Comparison of ENCODE assay signal across 1 cellular context in the genomic region with DNA sequence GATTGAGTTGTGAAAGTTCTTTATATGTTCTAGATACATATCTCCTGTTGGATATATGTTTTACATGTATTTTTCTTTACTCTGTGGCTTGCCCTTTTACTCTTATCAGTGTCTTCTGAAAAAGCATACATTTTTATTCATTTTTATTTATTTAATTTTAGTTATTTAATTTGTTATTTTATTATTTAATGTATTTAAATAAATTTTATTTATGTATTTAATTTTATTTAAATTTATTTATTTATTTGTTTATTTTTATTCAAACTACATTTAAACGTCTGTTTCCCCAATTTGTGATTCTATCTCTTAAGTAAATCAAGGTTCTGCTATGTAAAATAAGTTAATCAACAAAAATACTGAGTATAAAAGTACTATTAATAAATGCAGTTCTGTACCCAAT.
TF ChIP-seq lines count a peak whose summit lies in the region.

No MANE protein-coding gene starts in this region.

TF ChIP-seq in HCT116, 20 proteins besides CTCF, POLR2A, EP300 and RAD21 (continued from another document):
- TF ChIP-seq, protein P1, sequence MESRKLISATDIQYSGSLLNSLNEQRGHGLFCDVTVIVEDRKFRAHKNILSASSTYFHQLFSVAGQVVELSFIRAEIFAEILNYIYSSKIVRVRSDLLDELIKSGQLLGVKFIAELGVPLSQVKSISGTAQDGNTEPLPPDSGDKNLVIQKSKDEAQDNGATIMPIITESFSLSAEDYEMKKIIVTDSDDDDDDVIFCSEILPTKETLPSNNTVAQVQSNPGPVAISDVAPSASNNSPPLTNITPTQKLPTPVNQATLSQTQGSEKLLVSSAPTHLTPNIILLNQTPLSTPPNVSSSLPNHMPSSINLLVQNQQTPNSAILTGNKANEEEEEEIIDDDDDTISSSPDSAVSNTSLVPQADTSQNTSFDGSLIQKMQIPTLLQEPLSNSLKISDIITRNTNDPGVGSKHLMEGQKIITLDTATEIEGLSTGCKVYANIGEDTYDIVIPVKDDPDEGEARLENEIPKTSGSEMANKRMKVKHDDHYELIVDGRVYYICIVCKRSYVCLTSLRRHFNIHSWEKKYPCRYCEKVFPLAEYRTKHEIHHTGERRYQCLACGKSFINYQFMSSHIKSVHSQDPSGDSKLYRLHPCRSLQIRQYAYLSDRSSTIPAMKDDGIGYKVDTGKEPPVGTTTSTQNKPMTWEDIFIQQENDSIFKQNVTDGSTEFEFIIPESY (IDR thresholded peaks at IDR 0.05; ENCODE audit: extremely low read depth, insufficient replicate concordance, low read length) = no peak
- TF ChIP-seq SRF (IDR thresholded peaks at IDR 0.05; ENCODE audit: low read depth) = no peak
- no peak for TF ChIP-seq TCF7L2 (IDR thresholded peaks at IDR 0.05; ENCODE audit: borderline replicate concordance, extremely low read depth, insufficient read depth, insufficient read length)
